ENCODE assay signal across 8 cellular contexts in the genomic region with DNA sequence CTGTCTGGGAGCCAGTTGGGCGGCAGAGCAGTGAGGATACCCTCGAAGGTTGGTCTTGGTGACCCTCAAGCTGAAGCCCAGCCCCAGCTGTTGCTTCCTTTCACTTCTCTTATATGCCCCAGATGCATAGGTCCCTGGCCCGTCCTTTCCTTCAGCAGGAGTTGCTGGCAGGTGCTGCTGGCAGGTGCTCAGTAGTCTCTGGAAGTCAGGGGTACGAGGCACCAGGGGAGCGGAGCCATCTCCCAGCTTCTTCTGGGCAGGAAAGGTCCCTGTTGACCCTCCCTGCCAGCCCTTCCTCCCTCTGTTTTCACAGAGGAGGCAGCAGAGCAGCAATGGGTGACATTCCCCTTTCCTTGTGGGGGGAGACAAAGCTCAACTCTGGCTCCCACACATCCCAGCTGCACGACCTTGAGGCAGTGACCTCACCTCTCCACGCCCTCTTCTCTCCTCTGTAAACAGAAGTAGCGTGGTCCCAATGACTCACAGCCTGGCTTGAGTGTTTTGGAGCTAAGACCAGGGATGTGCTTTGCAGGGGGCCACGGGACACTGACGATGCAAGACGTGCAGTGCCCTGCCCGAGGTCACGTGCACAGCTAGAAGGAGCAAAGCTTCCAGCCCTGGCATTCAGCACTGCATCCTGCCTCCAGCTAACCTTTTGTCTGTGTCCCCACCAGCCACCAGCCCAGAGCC. TPM values are rescaled to one million over a fixed set of nuclear protein-coding genes. Genes with fewer than 3 reads are reported as not detected.
DNase-seq lines count a peak whose midpoint lies in the region; ATAC-seq, FAIRE-seq and TF ChIP-seq lines count a peak whose summit lies in the region.

No MANE protein-coding gene starts in this region.

- H3K4me2 ChIP-seq in astrocyte (ENCODE audit: low read length) (peak overlapping the region; percentile 82), hepatocyte (no peak overlapping the region)

- POLR2A ChIA-PET in HEK293 (lab: Yijun Ruan, JAX): interaction anchor here (0.7 to 2.0 kb wide), 7 partner anchors 10 to 53 kb away, joined by 3 to 11 read pairs (median 4); a partner anchor contains a TSS

- H3K36me3 ChIP-seq in HEK293 (ENCODE audit: control insufficient read depth in 2 of 2, insufficient read depth in 1 of 2, low read length in 2 of 2) (peaks cover 0 to 32% of the 10 kb centered on the region in 2 experiments; a peak in 2 of 3 replicates), astrocyte (ENCODE audit: insufficient read depth, low read length) (peaks cover 10% of the 10 kb centered on the region), hepatocyte (replicated peaks; ENCODE audit: insufficient read depth, low read depth) (no peaks in the 10 kb centered on the region)

- FAIRE-seq in astrocyte (lab: Jason Lieb, UNC): no peak

- H3K36me3 Mint-ChIP-seq in astrocyte (ENCODE audit: low read depth, unreplicated experiment): peaks cover 21% of the 10 kb centered on the region
- peaks cover 61 to 73% of the 10 kb centered on the region in 2 donors for H3K36me3 Mint-ChIP-seq in stimulated activated naive B cell treated with anti-CD40 and anti-IgM and Interleukin-4, amounts not matched to agents 10 μg/mL and 1 μg/mL and 100 μg/mL, for 72 hours

- H3K4me3 Mint-ChIP-seq in astrocyte (ENCODE audit: unreplicated experiment): peak overlapping the region; percentile 4
- no peak overlapping the region for H3K4me3 Mint-ChIP-seq in stimulated activated naive B cell treated with anti-CD40 and anti-IgM and Interleukin-4, amounts not matched to agents 10 μg/mL and 1 μg/mL and 100 μg/mL, for 72 hours

- H3K27ac Mint-ChIP-seq in astrocyte (ENCODE audit: unreplicated experiment): peak overlapping the region; percentile 85
- H3K27ac Mint-ChIP-seq in stimulated activated naive B cell treated with anti-CD40 and anti-IgM and Interleukin-4, amounts not matched to agents 10 μg/mL and 1 μg/mL and 100 μg/mL, for 72 hours: peak overlapping the region; percentile 25

- H3K9me3 Mint-ChIP-seq in astrocyte (ENCODE audit: unreplicated experiment): peaks cover 5% of the 10 kb centered on the region
- peaks cover 0 to under 1% of the 10 kb centered on the region in 2 donors for H3K9me3 Mint-ChIP-seq in stimulated activated naive B cell treated with anti-CD40 and anti-IgM and Interleukin-4, amounts not matched to agents 10 μg/mL and 1 μg/mL and 100 μg/mL, for 72 hours

- TF ChIP-seq CTCF in HEK293 (tag by site-specific recombination; IDR thresholded peaks at IDR 0.05) (no peak), astrocyte (IDR thresholded peaks at IDR 0.05; ENCODE audit: insufficient read depth, low read depth, low read length) (no peak), hepatocyte (IDR thresholded peaks at IDR 0.05; ENCODE audit: poor library complexity) (no peak)

- H4K20me1 ChIP-seq in astrocyte (ENCODE audit: insufficient read depth, low read length) (peaks cover 5% of the 10 kb centered on the region), hepatocyte (ENCODE audit: insufficient read depth, poor library complexity, severe bottlenecking) (no peaks in the 10 kb centered on the region)

- H2AFZ ChIP-seq in astrocyte (ENCODE audit: low read depth, low read length) (no peak overlapping the region), hepatocyte (no peak overlapping the region)

- peak overlapping the region; percentile 84 for H3K9ac ChIP-seq in astrocyte (ENCODE audit: low read length)

- H3K4me1 Mint-ChIP-seq in astrocyte (ENCODE audit: low read depth, unreplicated experiment): peaks cover 28% of the 10 kb centered on the region
- H3K4me1 Mint-ChIP-seq in stimulated activated naive B cell treated with anti-CD40 and anti-IgM and Interleukin-4, amounts not matched to agents 10 μg/mL and 1 μg/mL and 100 μg/mL, for 72 hours: peaks cover 32 to 49% of the 10 kb centered on the region in 2 donors

- peak overlapping the region; percentile 88 for H3K27ac ChIP-seq in HEK293 (ENCODE audit: extremely low read depth, low read depth, low read length)
- peak overlapping the region; percentile 97 for H3K27ac ChIP-seq in astrocyte (ENCODE audit: low read depth, low read length)
- H3K27ac ChIP-seq in hepatocyte: peak overlapping the region; percentile 92

- H3K27me3 Mint-ChIP-seq in astrocyte (ENCODE audit: low read depth, unreplicated experiment): no peaks in the 10 kb centered on the region
- no peaks in the 10 kb centered on the region for H3K27me3 Mint-ChIP-seq in stimulated activated naive B cell treated with anti-CD40 and anti-IgM and Interleukin-4, amounts not matched to agents 10 μg/mL and 1 μg/mL and 100 μg/mL, for 72 hours

- H3K27me3 ChIP-seq in astrocyte (ENCODE audit: insufficient read depth, low read length) (no peaks in the 10 kb centered on the region), hepatocyte (no peaks in the 10 kb centered on the region)

- no peaks in the 10 kb centered on the region for H3K9me2 ChIP-seq in hepatocyte (replicated peaks; ENCODE audit: insufficient read depth)

- H3K4me1 ChIP-seq in HEK293 (ENCODE audit: control insufficient read depth, insufficient read depth, low read length) (peaks cover 13% of the 10 kb centered on the region), astrocyte (ENCODE audit: insufficient read depth, low read length) (peaks cover 35% of the 10 kb centered on the region), hepatocyte (ENCODE audit: insufficient read depth) (peaks cover 19% of the 10 kb centered on the region)

- H3K79me2 ChIP-seq in astrocyte (ENCODE audit: insufficient read depth, low read length): no peaks in the 10 kb centered on the region
- no peaks in the 10 kb centered on the region for H3K79me2 ChIP-seq in hepatocyte

- 69% methylated on average over 13 of the region's 13 CpGs for WGBS in hepatocyte (ENCODE audit: low lambda C conversion rate, missing lambda C conversion rate)

- H3K4me3 ChIP-seq in HEK293 (ENCODE audit: low read depth, low read length) (no peak overlapping the region), astrocyte (ENCODE audit: insufficient read depth, low read depth, low read length) (peak overlapping the region; percentile 2), hepatocyte (no peak overlapping the region)

- DNase-seq in astrocyte (ENCODE audit: low read depth): peak; percentile 84
- peak; percentile 82 for DNase-seq in hepatocyte (ENCODE audit: low spot score)
- DNase-seq in stimulated activated naive B cell treated with anti-CD40 and anti-IgM and Interleukin-4, amounts not matched to agents 10 μg/mL and 1 μg/mL and 100 μg/mL, for 72 hours: no peak
- DNase-seq in occipital lobe (lab: John Stamatoyannopoulos, UW): no peak
- DNase-seq in GF-D8 (lab: John Stamatoyannopoulos, UW): no peak
- DNase-seq in activated T-cell treated with anti-CD3 and anti-CD28 coated beads for 4 hours: no peak

- no peak for ATAC-seq in stimulated activated naive B cell treated with anti-CD40 and anti-IgM and Interleukin-4, amounts not matched to agents 10 μg/mL and 1 μg/mL and 100 μg/mL, for 72 hours (replicated peaks)
- no peak for ATAC-seq in HG03571 (IDR thresholded peaks at IDR 0.05; ENCODE audit: unreplicated experiment)

- CTCF ChIA-PET in HEK293 (lab: Yijun Ruan, JAX): interaction anchor here (0.9 to 2.0 kb wide), 3 partner anchors 10 to 64 kb away, joined by 3 to 16 read pairs (median 3); no protein-coding TSS in a partner anchor

- H3K9me3 ChIP-seq in HEK293 (ENCODE audit: control insufficient read depth, insufficient read depth, low read depth, low read length) (no peaks in the 10 kb centered on the region), astrocyte (ENCODE audit: insufficient read depth, low read depth, low read length) (no peaks in the 10 kb centered on the region), hepatocyte (ENCODE audit: low read depth) (no peaks in the 10 kb centered on the region)

TF ChIP-seq in HEK293, 187 proteins besides CTCF, POLR2A, EP300 and RAD21 (continues in another document):
- TF ChIP-seq ZNF391 (tag by site-specific recombination; IDR thresholded peaks at IDR 0.05; ENCODE audit: borderline replicate concordance, low read depth): 0 out of 2 replicates have a peak, but pooled peaks have one; percentile 35
- TF ChIP-seq ZNF2 (tag by site-specific recombination; IDR thresholded peaks at IDR 0.05): no peak
- no peak for TF ChIP-seq ZNF23 (tag by site-specific recombination; IDR thresholded peaks at IDR 0.05; ENCODE audit: borderline replicate concordance)
- TF ChIP-seq ZSCAN23 (tag by site-specific recombination; IDR thresholded peaks at IDR 0.05): peak; percentile 61; the same call in 1 of the 2 replicates
- TF ChIP-seq, protein P1, sequence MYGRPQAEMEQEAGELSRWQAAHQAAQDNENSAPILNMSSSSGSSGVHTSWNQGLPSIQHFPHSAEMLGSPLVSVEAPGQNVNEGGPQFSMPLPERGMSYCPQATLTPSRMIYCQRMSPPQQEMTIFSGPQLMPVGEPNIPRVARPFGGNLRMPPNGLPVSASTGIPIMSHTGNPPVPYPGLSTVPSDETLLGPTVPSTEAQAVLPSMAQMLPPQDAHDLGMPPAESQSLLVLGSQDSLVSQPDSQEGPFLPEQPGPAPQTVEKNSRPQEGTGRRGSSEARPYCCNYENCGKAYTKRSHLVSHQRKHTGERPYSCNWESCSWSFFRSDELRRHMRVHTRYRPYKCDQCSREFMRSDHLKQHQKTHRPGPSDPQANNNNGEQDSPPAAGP (tag by site-specific recombination; IDR thresholded peaks at IDR 0.05): peak; percentile 100
- peak; percentile 16 for TF ChIP-seq ZNF785 (tag by site-specific recombination; IDR thresholded peaks at IDR 0.05)
- TF ChIP-seq ZSCAN30 (tag by site-specific recombination; IDR thresholded peaks at IDR 0.05): no peak
- no peak for TF ChIP-seq ZNF302 (tag by site-specific recombination; IDR thresholded peaks at IDR 0.05; ENCODE audit: low read depth)
- TF ChIP-seq ZNF155 (tag by site-specific recombination; IDR thresholded peaks at IDR 0.05): no peak
- no peak for TF ChIP-seq ZNF37A (tag by site-specific recombination; IDR thresholded peaks at IDR 0.05)
- TF ChIP-seq ZNF211 (tag by site-specific recombination; IDR thresholded peaks at IDR 0.05; ENCODE audit: low read depth): no peak
- TF ChIP-seq, protein P2, sequence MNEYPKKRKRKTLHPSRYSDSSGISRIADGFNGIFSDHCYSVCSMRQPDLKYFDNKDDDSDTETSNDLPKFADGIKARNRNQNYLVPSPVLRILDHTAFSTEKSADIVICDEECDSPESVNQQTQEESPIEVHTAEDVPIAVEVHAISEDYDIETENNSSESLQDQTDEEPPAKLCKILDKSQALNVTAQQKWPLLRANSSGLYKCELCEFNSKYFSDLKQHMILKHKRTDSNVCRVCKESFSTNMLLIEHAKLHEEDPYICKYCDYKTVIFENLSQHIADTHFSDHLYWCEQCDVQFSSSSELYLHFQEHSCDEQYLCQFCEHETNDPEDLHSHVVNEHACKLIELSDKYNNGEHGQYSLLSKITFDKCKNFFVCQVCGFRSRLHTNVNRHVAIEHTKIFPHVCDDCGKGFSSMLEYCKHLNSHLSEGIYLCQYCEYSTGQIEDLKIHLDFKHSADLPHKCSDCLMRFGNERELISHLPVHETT (tag by site-specific recombination; IDR thresholded peaks at IDR 0.05): peak; percentile 91

RNA-seq across cellular contexts. Expression of a gene that starts 49.6 kb away (rescaled TPM):
- total RNA-seq in astrocyte (18.6 and 24.2 TPM in 2 replicates), hepatocyte (57.1 and 58.9 TPM in 2 replicates), occipital lobe (24.8 TPM)
- 30.7 and 31.8 TPM in 2 replicates for polyA plus RNA-seq in hepatocyte

Comparison
In these comparisons a context has a peak if more than half of its experiments do, and no peak if none do; other contexts are left out.
1. DNase-seq: peak in astrocyte (single experiment) and hepatocyte (single experiment); none in stimulated activated naive B cell treated with anti-CD40 and anti-IgM and Interleukin-4, amounts not matched to agents 10 μg/mL and 1 μg/mL and 100 μg/mL, for 72 hours (single experiment), occipital lobe (single experiment), GF-D8 (single experiment) and activated T-cell treated with anti-CD3 and anti-CD28 coated beads for 4 hours (single experiment).
2. Peak in every context shown above with its lines, with median percentiles within 50 percentile points of each other: H3K27ac ChIP-seq.